13 cellular contexts compared by ENCODE assay signal in the genomic region with DNA sequence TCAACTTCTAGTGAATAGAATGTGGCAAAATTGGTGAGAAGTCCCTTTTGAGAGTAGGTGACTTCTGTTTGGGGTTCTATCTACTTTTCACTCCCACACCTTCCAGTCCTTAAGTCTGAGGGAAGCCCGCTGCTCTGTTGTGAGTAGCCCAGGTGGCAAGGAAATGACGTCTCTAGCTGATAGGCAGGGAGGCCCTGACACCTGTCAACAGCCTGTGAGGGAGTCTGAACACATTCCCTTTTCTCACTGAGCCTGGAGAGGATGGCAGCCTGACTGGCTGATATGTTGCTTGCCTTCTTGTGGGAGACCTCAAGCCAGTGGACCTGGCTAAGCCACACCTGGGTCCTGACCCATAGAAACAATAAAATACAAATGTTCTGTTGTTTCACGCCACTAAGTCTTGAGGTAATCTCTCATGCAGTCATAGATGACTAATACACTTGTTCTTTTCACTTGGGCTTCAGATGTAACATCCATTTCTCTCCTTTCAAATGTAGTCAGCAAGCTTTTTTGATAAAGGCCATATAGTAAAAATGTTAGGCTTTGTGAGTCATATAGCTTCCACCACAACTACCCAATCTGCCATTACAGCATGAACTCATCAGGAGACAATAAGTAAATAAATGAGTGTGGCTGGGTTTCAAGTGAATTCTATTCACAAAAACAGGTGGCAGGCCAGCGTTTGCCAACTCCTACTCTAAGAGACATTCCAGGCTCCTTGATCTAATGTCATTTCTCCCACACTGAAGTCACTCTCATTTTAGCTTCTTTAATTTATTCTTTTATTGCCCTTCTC.
DNase-seq lines count a peak whose midpoint lies in the region; ATAC-seq lines count a peak whose summit lies in the region.
"Had no signal": no experiment of that assay in that cellular context is flagged by ENCODE, and none has a peak within 500 bp of the region (broad histone marks: within the 10 kb centered on the region; RNA-seq: fewer than 3 reads in every experiment).

No MANE protein-coding gene starts in this region.

- DNase-seq in NCI-H510A (lab: John Stamatoyannopoulos, UW): peak; percentile 0
- DNase-seq in NCI-H510A treated with DMSO at 0.1 percent for 48 hours (lab: John Stamatoyannopoulos, UW): no peak
- peak; percentile 23 for DNase-seq in RKO (ENCODE audit: low spot score)
- DNase-seq in left kidney (ENCODE audit: low read depth, low spot score): peak; percentile 6
- no peak for DNase-seq in germinal center (ENCODE audit: low spot score)
- DNase-seq in HUDEP-2 (lab: John Stamatoyannopoulos, UW; ENCODE audit: unreplicated experiment in 76 of 76): no peak
- no peak for DNase-seq in iPS-NIHi11 (ENCODE audit: low spot score)
- DNase-seq: mucosa of descending colon; NCI-H446 treated with DMSO at 0.1 percent for 48 hours; stimulated activated CD8-positive, alpha-beta memory T cell treated with anti-CD3 and anti-CD28 coated beads, Interleukin-4, amount 100 ng/mL, for 48 hours; T-cell had no signal

- ATAC-seq in HG02852 (IDR thresholded peaks at IDR 0.05; ENCODE audit: unreplicated experiment): peak; percentile 77
- ATAC-seq: A549, mucosa of descending colon, T-cell had no signal

Comparison
In these comparisons a context has a peak if more than half of its experiments do, and no peak if none do; other contexts are left out.
1. DNase-seq: peak in NCI-H510A (single experiment), RKO (single experiment) and left kidney (single experiment); none in NCI-H510A treated with DMSO at 0.1 percent for 48 hours (single experiment), germinal center (single experiment), HUDEP-2 (0 of 76) and iPS-NIHi11 (single experiment).